In genomic region chr15:99359760-99360159, GRCh38 we compare ENCODE assay signal across 23 cellular contexts.
"Had no signal": no experiment of that assay in that cellular context is flagged by ENCODE, and none has a peak within 500 bp of the region (broad histone marks: within the 10 kb centered on the region; RNA-seq: fewer than 3 reads in every experiment).

No MANE protein-coding gene starts in this region.

- H3K4me1 Mint-ChIP-seq: neural progenitor cell had no signal

- DNase-seq: activated CD4-positive, alpha-beta memory T cell treated with anti-CD3 and anti-CD28 coated beads, Interleukin-2, amount 10 ng/mL, durations not matched to agents 7 days and 5 days; activated CD4-positive, alpha-beta T cell treated with anti-CD3 and anti-CD28 coated beads, Interleukin-2, amount 10 ng/mL, durations not matched to agents 24 days and 14 days; activated T-cell treated with anti-CD3 and anti-CD28 coated beads for 4 hours; adrenal gland; central memory CD4-positive, alpha-beta T cell; effector memory CD4-positive, alpha-beta T cell; foreskin melanocyte; immature natural killer cell; lower lobe of right lung; naive thymus-derived CD8-positive, alpha-beta T cell; stimulated activated CD4-positive, alpha-beta T cell treated with anti-CD3 and anti-CD28 coated beads, Interleukin-4, amount 100 ng/mL, for 1 hour; stimulated activated naive CD4-positive, alpha-beta T cell treated with Interleukin-2 at 50 U/mL for 16 hours; T1000 had no signal

- H3K27me3 Mint-ChIP-seq: activated CD4-positive, alpha-beta memory T cell treated with anti-CD3 and anti-CD28 coated beads, Interleukin-2, amount 10 ng/mL, durations not matched to agents 7 days and 5 days; activated CD4-positive, alpha-beta T cell treated with anti-CD3 and anti-CD28 coated beads, Interleukin-2, amount 10 ng/mL, durations not matched to agents 24 days and 14 days; activated naive CD8-positive, alpha-beta T cell; naive thymus-derived CD8-positive, alpha-beta T cell; type B pancreatic cell had no signal

- H3K4me3 Mint-ChIP-seq: activated CD4-positive, alpha-beta memory T cell treated with anti-CD3 and anti-CD28 coated beads, Interleukin-2, amount 10 ng/mL, durations not matched to agents 7 days and 5 days; activated CD4-positive, alpha-beta T cell treated with anti-CD3 and anti-CD28 coated beads, Interleukin-2, amount 10 ng/mL, durations not matched to agents 24 days and 14 days; activated naive CD8-positive, alpha-beta T cell; immature natural killer cell; naive thymus-derived CD8-positive, alpha-beta T cell; neural progenitor cell; type B pancreatic cell had no signal

- H3K36me3 ChIP-seq: adrenal gland, neural progenitor cell, thoracic aorta, vagina had no signal

- H3K9me3 Mint-ChIP-seq: activated CD4-positive, alpha-beta memory T cell treated with anti-CD3 and anti-CD28 coated beads, Interleukin-2, amount 10 ng/mL, durations not matched to agents 7 days and 5 days; activated CD4-positive, alpha-beta T cell treated with anti-CD3 and anti-CD28 coated beads, Interleukin-2, amount 10 ng/mL, durations not matched to agents 24 days and 14 days; immature natural killer cell; naive thymus-derived CD8-positive, alpha-beta T cell; neural progenitor cell; type B pancreatic cell had no signal

- H3K4me3 ChIP-seq: adrenal gland, ascending aorta, hepatocyte, lower lobe of right lung, neural progenitor cell, thoracic aorta, vagina had no signal

- H3K27ac ChIP-seq: adrenal gland, ascending aorta, hepatocyte, lower lobe of right lung, neural progenitor cell, thoracic aorta, vagina had no signal

- ATAC-seq: activated CD4-positive, CD25-positive, alpha-beta regulatory T cell treated with anti-CD3 and anti-CD28 coated beads, Interleukin-2, amount 50 U/mL, for 24 hours; esophagus mucosa; left lobe of liver; lower lobe of right lung; naive thymus-derived CD8-positive, alpha-beta T cell had no signal

- H3K9me3 ChIP-seq: adrenal gland, ascending aorta, lower lobe of right lung, thoracic aorta, vagina had no signal

- H3K4me1 ChIP-seq: adrenal gland, ascending aorta, lower lobe of right lung, neural progenitor cell, vagina had no signal

- H3K27me3 ChIP-seq: adrenal gland, ascending aorta, hepatocyte, neural progenitor cell, vagina had no signal

- H3K27ac Mint-ChIP-seq: activated CD4-positive, alpha-beta memory T cell treated with anti-CD3 and anti-CD28 coated beads, Interleukin-2, amount 10 ng/mL, durations not matched to agents 7 days and 5 days; activated CD4-positive, alpha-beta T cell treated with anti-CD3 and anti-CD28 coated beads, Interleukin-2, amount 10 ng/mL, durations not matched to agents 24 days and 14 days; activated naive CD8-positive, alpha-beta T cell; immature natural killer cell; naive thymus-derived CD8-positive, alpha-beta T cell; neural progenitor cell; type B pancreatic cell had no signal
